Comparison of ENCODE assay signal across 1 cellular context in genomic region chr15:91921821-91922198, GRCh38.
TF ChIP-seq lines count a peak whose summit lies in the region.

No MANE protein-coding gene starts in this region.

TF ChIP-seq in HepG2, 621 proteins besides CTCF, POLR2A, EP300 and RAD21 (continued from another document):
- TF ChIP-seq CENPT (CRISPR knock-in tag; IDR thresholded peaks at IDR 0.05; ENCODE audit: low read depth) (no peak), ZBTB7B (CRISPR knock-in tag; IDR thresholded peaks at IDR 0.05) (no peak)
